In the genomic region with DNA sequence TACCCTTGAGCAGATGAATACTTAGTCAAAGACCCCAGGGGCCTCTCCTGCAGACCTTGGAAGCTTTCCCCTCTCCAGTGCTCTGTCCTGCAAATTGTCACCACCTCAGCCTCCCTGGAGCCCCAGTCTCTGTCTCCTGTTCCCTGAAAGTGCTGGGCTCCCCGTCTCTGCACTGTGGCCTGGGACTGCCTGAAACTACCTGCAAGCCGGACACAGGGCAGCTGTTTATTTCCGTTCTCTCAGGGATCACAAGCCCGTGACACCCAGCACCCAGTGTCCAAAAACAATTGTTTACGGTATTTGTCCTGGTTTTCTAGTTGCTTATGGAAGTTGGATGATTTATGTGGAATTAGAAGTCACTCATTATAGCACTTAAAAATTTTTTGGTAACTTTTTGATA, we compare ENCODE assay signal across 19 cellular contexts.
DNase-seq lines count a peak whose midpoint lies in the region; ATAC-seq and TF ChIP-seq lines count a peak whose summit lies in the region.
"Had no signal": no experiment of that assay in that cellular context is flagged by ENCODE, and none has a peak within 500 bp of the region (broad histone marks: within the 10 kb centered on the region; RNA-seq: fewer than 3 reads in every experiment).

No MANE protein-coding gene starts in this region.

- ATAC-seq in GM21515 (IDR thresholded peaks at IDR 0.05; ENCODE audit: unreplicated experiment), result peak; percentile 2
- ATAC-seq in activated T-helper 17 cell treated with anti-CD3 and anti-CD28 coated beads, Interleukin-2, amount 50 U/mL, for 72 hours (replicated peaks), result no peak
- ATAC-seq in stimulated activated memory B cell treated with anti-CD40 and anti-IgM and Interleukin-4, amounts not matched to agents 10 μg/mL and 1 μg/mL and 100 μg/mL, for 72 hours, result no peak
- ATAC-seq: sciatic nerve had no signal

- H3K4me3 ChIP-seq in GM12865 (ENCODE audit: low read depth, low read length), result peak overlapping the region; percentile 54
- no peak overlapping the region for H3K4me3 ChIP-seq in breast epithelium
- H3K4me3 ChIP-seq: adrenal gland, coronary artery, mucosa of descending colon, SJCRH30 had no signal

- TF ChIP-seq CTCF in GM12865 (IDR thresholded peaks at IDR 0.05; ENCODE audit: insufficient read depth, low read depth, low read length, missing control alignments), result no peak
- TF ChIP-seq CTCF in breast epithelium (IDR thresholded peaks at IDR 0.05), result no peak

- no peak for TF ChIP-seq POLR2A in breast epithelium (IDR thresholded peaks at IDR 0.05)

- intact Hi-C loops in breast epithelium (cut with DNase I; ENCODE audit: low total_unique reads), result no loop called here

- no peaks in the 10 kb centered on the region for H3K36me3 ChIP-seq in breast epithelium

- H3K27ac ChIP-seq in breast epithelium, result no peak overlapping the region
- H3K27ac ChIP-seq: adrenal gland, coronary artery, SJCRH30 had no signal

- H3K27me3 Mint-ChIP-seq in activated T-helper 17 cell treated with anti-CD3 and anti-CD28 coated beads, Interleukin-2, amount 50 U/mL, for 72 hours, result no peaks in the 10 kb centered on the region
- no peaks in the 10 kb centered on the region for H3K27me3 Mint-ChIP-seq in stimulated activated memory B cell treated with anti-CD40 and anti-IgM and Interleukin-4, amounts not matched to agents 10 μg/mL and 1 μg/mL and 100 μg/mL, for 72 hours

- H3K27ac Mint-ChIP-seq in activated T-helper 17 cell treated with anti-CD3 and anti-CD28 coated beads, Interleukin-2, amount 50 U/mL, for 72 hours, result peak overlapping the region; percentile 59
- peak overlapping the region; percentile 85 for H3K27ac Mint-ChIP-seq in stimulated activated memory B cell treated with anti-CD40 and anti-IgM and Interleukin-4, amounts not matched to agents 10 μg/mL and 1 μg/mL and 100 μg/mL, for 72 hours
- H3K27ac Mint-ChIP-seq: activated T-helper 2 cell treated with anti-CD3 and anti-CD28 coated beads, Interferon-gamma antibody, Interleukin-2, Interleukin-4, amounts not matched to agents 10 μg/mL and 5 μg/mL and 100 μg/mL, durations not matched to agents 14 hours and 24 hours and 36 hours had no signal

- H3K9me3 Mint-ChIP-seq in activated T-helper 17 cell treated with anti-CD3 and anti-CD28 coated beads, Interleukin-2, amount 50 U/mL, for 72 hours, result no peaks in the 10 kb centered on the region
- peaks cover 3% of the 10 kb centered on the region for H3K9me3 Mint-ChIP-seq in stimulated activated memory B cell treated with anti-CD40 and anti-IgM and Interleukin-4, amounts not matched to agents 10 μg/mL and 1 μg/mL and 100 μg/mL, for 72 hours
- H3K9me3 Mint-ChIP-seq: activated T-helper 2 cell treated with anti-CD3 and anti-CD28 coated beads, Interferon-gamma antibody, Interleukin-2, Interleukin-4, amounts not matched to agents 10 μg/mL and 5 μg/mL and 100 μg/mL, durations not matched to agents 14 hours and 24 hours and 36 hours; neural crest cell had no signal

- H3K4me3 Mint-ChIP-seq in activated T-helper 17 cell treated with anti-CD3 and anti-CD28 coated beads, Interleukin-2, amount 50 U/mL, for 72 hours, result no peak overlapping the region
- peak overlapping the region; percentile 84 for H3K4me3 Mint-ChIP-seq in stimulated activated memory B cell treated with anti-CD40 and anti-IgM and Interleukin-4, amounts not matched to agents 10 μg/mL and 1 μg/mL and 100 μg/mL, for 72 hours
- H3K4me3 Mint-ChIP-seq: neural crest cell had no signal

- H3K4me1 ChIP-seq in breast epithelium, result no peaks in the 10 kb centered on the region
- H3K4me1 ChIP-seq: adrenal gland, SJCRH30 had no signal

- no peaks in the 10 kb centered on the region for H3K9me3 ChIP-seq in breast epithelium
- H3K9me3 ChIP-seq: adrenal gland, mucosa of descending colon, SJCRH30 had no signal

- DNase-seq in GM12865 (ENCODE audit: low read depth) (peak; percentile 66), HK-2 (ENCODE audit: unreplicated experiment) (no peak), breast epithelium (ENCODE audit: low spot score in 2 of 2) (no peak), NCI-H1092 treated with DMSO at 0.1 percent for 48 hours (lab: John Stamatoyannopoulos, UW) (no peak)
- DNase-seq: activated CD4-positive, alpha-beta T cell treated with anti-CD3 and anti-CD28 coated beads for 4 hours; adrenal gland; DND-41; NCI-H1417; NCI-H446 treated with DMSO at 0.1 percent for 48 hours; SJCRH30; T-helper 1 cell had no signal

- no peaks in the 10 kb centered on the region for H3K27me3 ChIP-seq in breast epithelium
- H3K27me3 ChIP-seq: adrenal gland, SJCRH30 had no signal

- H3K4me1 Mint-ChIP-seq in activated T-helper 17 cell treated with anti-CD3 and anti-CD28 coated beads, Interleukin-2, amount 50 U/mL, for 72 hours, result peaks cover 16% of the 10 kb centered on the region
- H3K4me1 Mint-ChIP-seq in stimulated activated memory B cell treated with anti-CD40 and anti-IgM and Interleukin-4, amounts not matched to agents 10 μg/mL and 1 μg/mL and 100 μg/mL, for 72 hours, result peaks cover 65% of the 10 kb centered on the region

- H3K36me3 Mint-ChIP-seq in activated T-helper 17 cell treated with anti-CD3 and anti-CD28 coated beads, Interleukin-2, amount 50 U/mL, for 72 hours (ENCODE audit: low read depth), result peaks cover 98% of the 10 kb centered on the region
- peaks cover 52% of the 10 kb centered on the region for H3K36me3 Mint-ChIP-seq in stimulated activated memory B cell treated with anti-CD40 and anti-IgM and Interleukin-4, amounts not matched to agents 10 μg/mL and 1 μg/mL and 100 μg/mL, for 72 hours
